Comparison of ENCODE assay signal across 1 cellular context in the genomic region with DNA sequence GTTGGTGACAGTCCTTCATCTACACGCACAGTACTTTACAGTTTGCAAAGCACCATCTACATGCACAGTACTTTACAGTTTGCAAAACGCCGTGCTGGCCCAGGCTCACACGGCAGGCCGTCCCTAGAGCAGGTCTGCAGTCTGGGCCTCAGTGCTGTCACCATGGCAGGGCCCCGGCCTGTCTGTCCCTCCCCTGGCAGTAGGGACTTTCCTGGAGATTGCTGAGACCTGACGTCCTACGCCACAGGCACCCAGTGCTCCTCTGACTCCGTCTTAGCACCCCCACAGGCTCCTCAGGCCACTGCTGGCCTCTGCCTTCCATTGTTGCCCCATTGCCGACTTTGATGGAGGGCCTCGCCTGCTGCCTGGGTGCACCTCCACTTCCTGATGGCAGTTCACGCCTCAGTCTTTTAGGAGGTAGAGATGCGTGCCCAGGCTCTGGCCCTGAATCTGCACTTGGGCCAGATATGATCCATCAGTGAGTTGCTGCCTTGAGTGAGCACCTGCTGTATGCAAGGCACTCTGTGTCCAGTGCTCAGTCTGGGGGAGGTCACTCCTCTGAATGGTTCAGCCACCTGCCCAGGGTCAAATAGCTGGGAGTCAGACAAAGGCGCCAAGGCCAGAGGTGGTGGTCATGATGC.
TF ChIP-seq lines count a peak whose summit lies in the region.

No MANE protein-coding gene starts in this region.

TF ChIP-seq in GM12878, 131 proteins besides CTCF, POLR2A, EP300 and RAD21:
- no peak for TF ChIP-seq PAX5 (IDR thresholded peaks at IDR 0.05; ENCODE audit: borderline replicate concordance, low read depth, low read length)
